Comparison of ENCODE assay signal across 1 cellular context in the genomic region with DNA sequence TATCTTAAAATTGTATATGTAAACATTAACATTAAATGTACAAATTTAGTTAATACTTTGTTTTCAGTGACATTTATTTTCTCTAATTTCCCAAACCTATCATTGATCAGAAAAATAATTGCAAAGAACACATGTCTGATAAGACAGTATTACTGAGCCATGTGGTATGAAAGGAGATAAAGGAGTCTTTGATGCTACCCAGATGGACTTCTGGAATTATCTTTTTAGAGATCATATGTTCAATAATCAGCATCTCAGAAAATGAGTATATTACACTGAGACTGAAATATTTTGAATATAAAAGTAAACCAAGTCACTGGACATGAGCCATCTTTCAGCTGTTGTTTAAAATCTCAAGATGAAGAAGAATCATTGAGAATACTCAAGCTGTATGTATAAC.
TF ChIP-seq lines count a peak whose summit lies in the region.

No MANE protein-coding gene starts in this region.

TF ChIP-seq in GM12878, 131 proteins besides CTCF, POLR2A, EP300 and RAD21:
- no peak for TF ChIP-seq ZNF217 (IDR thresholded peaks at IDR 0.05)
- TF ChIP-seq NFIC (IDR thresholded peaks at IDR 0.05; ENCODE audit: low read depth, low read length): no peak
- no peak for TF ChIP-seq HDGF (IDR thresholded peaks at IDR 0.05)
- TF ChIP-seq EGR1 (IDR thresholded peaks at IDR 0.05; ENCODE audit: borderline replicate concordance in 1 of 2, low read depth in 2 of 2, low read length in 2 of 2): no peak
- no peak for TF ChIP-seq MTA2 (IDR thresholded peaks at IDR 0.05; ENCODE audit: low read depth)
- TF ChIP-seq CEBPB (IDR thresholded peaks at IDR 0.05; ENCODE audit: borderline replicate concordance in 1 of 2, low read depth in 2 of 2, low read length in 2 of 2): no peak
- TF ChIP-seq YY1 (IDR thresholded peaks at IDR 0.05; ENCODE audit: low read depth, low read length): no peak
